ENCODE assay signal across 8 cellular contexts in genomic region chr14:104688755-104689619, GRCh38. TPM values are rescaled to one million over a fixed set of nuclear protein-coding genes. Genes with fewer than 3 reads are reported as not detected.
DNase-seq lines count a peak whose midpoint lies in the region; ATAC-seq, FAIRE-seq and TF ChIP-seq lines count a peak whose summit lies in the region.

Gene INF2 (plus strand): TSS chr14:104689618. CDS start chr14:104701366, 11,748 bp downstream.

- H3K4me3 ChIP-seq in BE2C (ENCODE audit: low read depth, low read length): peak within 1 kb of the TSS; percentile 82
- peak within 1 kb of the TSS; percentile 69 to 92 (median 87) for H3K4me3 ChIP-seq in endothelial cell of umbilical vein (replicated peaks in 1 of 3; ENCODE audit: insufficient read depth in 1 of 3, low read depth in 1 of 3, low read length in 3 of 3)
- peak within 1 kb of the TSS; percentile 91 for H3K4me3 ChIP-seq in mesendoderm (ENCODE audit: low read length)

- TF ChIP-seq CTCF in BE2C (IDR thresholded peaks at IDR 0.05; ENCODE audit: low read depth, low read length) (no peak), endothelial cell of umbilical vein (IDR thresholded peaks at IDR 0.05; ENCODE audit: extremely low read depth in 1 of 2, insufficient read depth in 1 of 2, low read depth in 1 of 2, low read length in 2 of 2) (no peak)

- dilution Hi-C loops in endothelial cell of umbilical vein (cut with MboI; ENCODE audit: extremely low pct_ligation_motif_present, low sequenced_read_pairs): no loop called here

- H2AFZ ChIP-seq in endothelial cell of umbilical vein (ENCODE audit: low read depth, low read length): peak within 1 kb of the TSS; percentile 80

- H3K9me3 ChIP-seq in BE2C (no peaks in the 10 kb centered on the region), endothelial cell of umbilical vein (replicated peaks; ENCODE audit: control insufficient read depth, insufficient read depth, low read length) (no peaks in the 10 kb centered on the region)

- BruUV-seq in endothelial cell of umbilical vein (replicated peaks; lab: Mats Ljungman, UMichigan): no TSS peak

- peak; percentile 59 for ATAC-seq in activated CD8-positive, alpha-beta T cell treated with anti-CD3 and anti-CD28 coated beads, Interleukin-2, amount 10 ng/mL, durations not matched to agents 7 days and 5 days
- ATAC-seq in GM21786 (IDR thresholded peaks at IDR 0.05; ENCODE audit: unreplicated experiment): no peak

- DNase-seq in BE2C: peak; percentile 75
- peak; percentile 79 for DNase-seq in GM19240 (ENCODE audit: insufficient read length, low spot score)
- peak; percentile 54 for DNase-seq in NCI-H2171 (lab: John Stamatoyannopoulos, UW)
- DNase-seq in activated CD8-positive, alpha-beta T cell treated with anti-CD3 and anti-CD28 coated beads, Interleukin-2, amount 10 ng/mL, durations not matched to agents 7 days and 5 days: peak; percentile 56
- DNase-seq in endothelial cell of umbilical vein (ENCODE audit: low read depth, low spot score): peak; percentile 35
- peak; percentile 65 for DNase-seq in mesendoderm
- peak in 5 of 6 experiments; percentile 34 to 50 (median 38) for DNase-seq in stimulated activated naive CD4-positive, alpha-beta T cell (lab: John Stamatoyannopoulos, UW)

- intact Hi-C loops in endothelial cell of umbilical vein (cut with micrococcal nuclease): loop anchor here (1.0 to 2.0 kb wide), 4 partner anchors 8 to 64 kb away; partner anchors contain the start of gene SIVA1

- H3K79me2 ChIP-seq in endothelial cell of umbilical vein (ENCODE audit: control insufficient read depth, insufficient read depth, low read length) (peaks cover 45% of the 10 kb centered on the region), mesendoderm (ENCODE audit: control insufficient read depth, insufficient read depth, low read length) (peaks cover 39% of the 10 kb centered on the region)

- CTCF ChIA-PET in activated CD8-positive, alpha-beta T cell treated with anti-CD3 and anti-CD28 coated beads, Interleukin-2, amount 10 ng/mL, durations not matched to agents 7 days and 5 days (lab: Charles Lee): interaction anchor here (0.7 kb wide), 1 partner anchor 24 kb away, joined by 3 read pairs; no protein-coding TSS in a partner anchor
- CTCF ChIA-PET in endothelial cell of umbilical vein (lab: Charles Lee): interaction anchor here (2.4 kb wide), 1 partner anchor 9 kb away, joined by 11 read pairs; no protein-coding TSS in a partner anchor

- peak within 1 kb of the TSS; percentile 96 for H3K23ac ChIP-seq in mesendoderm (ENCODE audit: low read length)

- peak within 1 kb of the TSS; percentile 64 for H3K4ac ChIP-seq in mesendoderm (ENCODE audit: low read depth, low read length)

- H3K27ac ChIP-seq in endothelial cell of umbilical vein (ENCODE audit: insufficient read depth, low read depth, low read length): peak within 1 kb of the TSS; percentile 50
- peak within 1 kb of the TSS; percentile 28 for H3K27ac ChIP-seq in mesendoderm (ENCODE audit: low read depth, low read length)

- no peak for FAIRE-seq in endothelial cell of umbilical vein (lab: Jason Lieb, UNC)

- H2BK120ac ChIP-seq in mesendoderm (ENCODE audit: low read depth, low read length): peak within 1 kb of the TSS; percentile 28

- H3K56ac ChIP-seq in mesendoderm (ENCODE audit: low read length): peak within 1 kb of the TSS; percentile 98

- POLR2A ChIA-PET in activated CD8-positive, alpha-beta T cell treated with anti-CD3 and anti-CD28 coated beads, Interleukin-2, amount 10 ng/mL, durations not matched to agents 7 days and 5 days (lab: Charles Lee): interaction anchor here (2.6 to 3.2 kb wide), 2 partner anchors 11 kb away, joined by 10 to 14 read pairs; no protein-coding TSS in a partner anchor
- POLR2A ChIA-PET in endothelial cell of umbilical vein (lab: Charles Lee): no interaction called here

- no peak for TF ChIP-seq POLR2A in endothelial cell of umbilical vein (IDR thresholded peaks at IDR 0.05; ENCODE audit: low read depth, low read length)

- H3K9ac ChIP-seq in endothelial cell of umbilical vein (replicated peaks; ENCODE audit: extremely low read depth, insufficient read depth, low read length) (peak within 1 kb of the TSS; percentile 89), mesendoderm (ENCODE audit: low read length) (peak within 1 kb of the TSS; percentile 83)

- H3K4me1 ChIP-seq in BE2C: peaks cover 22% of the 10 kb centered on the region
- H3K4me1 ChIP-seq in endothelial cell of umbilical vein (ENCODE audit: control insufficient read depth, extremely low read depth, insufficient read depth, low read length): peaks cover 25% of the 10 kb centered on the region
- peaks cover 11% of the 10 kb centered on the region for H3K4me1 ChIP-seq in mesendoderm (ENCODE audit: control insufficient read depth, low read depth, low read length)

- no peak within 1 kb of the TSS for H2BK15ac ChIP-seq in mesendoderm (replicated peaks; ENCODE audit: low read depth)

- H3K4me3 Mint-ChIP-seq in activated CD8-positive, alpha-beta T cell treated with anti-CD3 and anti-CD28 coated beads, Interleukin-2, amount 10 ng/mL, durations not matched to agents 7 days and 5 days: peak within 1 kb of the TSS; percentile 81

- H3K4me1 Mint-ChIP-seq in activated CD8-positive, alpha-beta T cell treated with anti-CD3 and anti-CD28 coated beads, Interleukin-2, amount 10 ng/mL, durations not matched to agents 7 days and 5 days (ENCODE audit: low read depth): peaks cover 74% of the 10 kb centered on the region

- no peak within 1 kb of the TSS for H4K5ac ChIP-seq in mesendoderm (ENCODE audit: low read length)

- H3K36me3 Mint-ChIP-seq in activated CD8-positive, alpha-beta T cell treated with anti-CD3 and anti-CD28 coated beads, Interleukin-2, amount 10 ng/mL, durations not matched to agents 7 days and 5 days (ENCODE audit: low read depth): peaks cover 13% of the 10 kb centered on the region

- H2BK5ac ChIP-seq in mesendoderm (ENCODE audit: low read length): peak within 1 kb of the TSS; percentile 23

- H3K36me3 ChIP-seq in BE2C (peaks cover 12% of the 10 kb centered on the region), endothelial cell of umbilical vein (ENCODE audit: control insufficient read depth in 2 of 2, extremely low read depth in 1 of 2, insufficient read depth in 2 of 2, low read length in 2 of 2) (no peaks in the 10 kb centered on the region), mesendoderm (ENCODE audit: control insufficient read depth, insufficient read depth, low read length) (no peaks in the 10 kb centered on the region)

- no CpG with 5 or more reads among the region's 61 CpGs for WGBS in mesendoderm (ENCODE audit: extremely low coverage, insufficient coverage, low lambda C conversion rate)

- no peaks in the 10 kb centered on the region for H4K20me1 ChIP-seq in endothelial cell of umbilical vein (replicated peaks; ENCODE audit: control insufficient read depth, extremely low read depth, insufficient read depth, low read length)

- H3K27ac Mint-ChIP-seq in activated CD8-positive, alpha-beta T cell treated with anti-CD3 and anti-CD28 coated beads, Interleukin-2, amount 10 ng/mL, durations not matched to agents 7 days and 5 days: peak within 1 kb of the TSS; percentile 61

- no peaks in the 10 kb centered on the region for H3K9me3 Mint-ChIP-seq in activated CD8-positive, alpha-beta T cell treated with anti-CD3 and anti-CD28 coated beads, Interleukin-2, amount 10 ng/mL, durations not matched to agents 7 days and 5 days (ENCODE audit: insufficient read depth)

- H4K8ac ChIP-seq in mesendoderm (ENCODE audit: low read depth, low read length): peak within 1 kb of the TSS; percentile 28

- peak within 1 kb of the TSS; percentile 85 for H3K4me2 ChIP-seq in endothelial cell of umbilical vein (ENCODE audit: insufficient read depth, low read length)
- H3K4me2 ChIP-seq in mesendoderm (ENCODE audit: low read length): peak within 1 kb of the TSS; percentile 80

- peak within 1 kb of the TSS; percentile 69 for H3K18ac ChIP-seq in mesendoderm (ENCODE audit: low read length)

- no peaks in the 10 kb centered on the region for H3K27me3 Mint-ChIP-seq in activated CD8-positive, alpha-beta T cell treated with anti-CD3 and anti-CD28 coated beads, Interleukin-2, amount 10 ng/mL, durations not matched to agents 7 days and 5 days (ENCODE audit: low read depth)

- no peaks in the 10 kb centered on the region for H3K9me1 ChIP-seq in endothelial cell of umbilical vein (replicated peaks; ENCODE audit: control insufficient read depth, extremely low read depth, insufficient read depth, low read length)

- H2AK5ac ChIP-seq in mesendoderm (ENCODE audit: low read length): peak within 1 kb of the TSS; percentile 78

- peaks cover 25% of the 10 kb centered on the region for H3K79me1 ChIP-seq in mesendoderm (ENCODE audit: low read length)

- H3K27me3 ChIP-seq in BE2C (no peaks in the 10 kb centered on the region), endothelial cell of umbilical vein (ENCODE audit: control insufficient read depth in 2 of 2, insufficient read depth in 2 of 2, low read length in 2 of 2) (no peaks in the 10 kb centered on the region), mesendoderm (ENCODE audit: insufficient read depth, low read length, poor library complexity) (no peaks in the 10 kb centered on the region)

TF ChIP-seq in endothelial cell of umbilical vein, 7 proteins besides CTCF, POLR2A, EP300 and RAD21:
- TF ChIP-seq GATA2 (IDR thresholded peaks at IDR 0.05; ENCODE audit: insufficient read depth, insufficient read length, low read depth, low read length) (no peak), EZH2 (IDR thresholded peaks at IDR 0.05; ENCODE audit: borderline replicate concordance, low read depth, low read length, severe bottlenecking) (no peak), JUN (IDR thresholded peaks at IDR 0.05; ENCODE audit: borderline replicate concordance, insufficient read depth, insufficient read length, low read depth) (no peak), POLR2AphosphoS5 (IDR thresholded peaks at IDR 0.05; ENCODE audit: insufficient read depth, low read depth, low read length) (peak; percentile 7), FOS (IDR thresholded peaks at IDR 0.05; ENCODE audit: borderline replicate concordance, insufficient read depth, low read length) (no peak)
TF ChIP-seq in endothelial cell of umbilical vein: peak in this region for 1.

RNA-seq across cellular contexts. Expression of gene INF2, which starts in this region (rescaled TPM):
- 133 TPM for polyA plus RNA-seq in BE2C (2012; ENCODE audit: insufficient read depth, insufficient read length, low read depth)
- total RNA-seq in activated CD8-positive, alpha-beta T cell treated with anti-CD3 and anti-CD28 coated beads, Interleukin-2, amount 10 ng/mL, durations not matched to agents 7 days and 5 days: 100 to 1,000 TPM; 155 to 159 TPM
- total RNA-seq in endothelial cell of umbilical vein: 117 and 124 TPM in 2 replicates
- polyA plus RNA-seq in endothelial cell of umbilical vein: 55.3 and 83.9 TPM in 2 replicates
- polyA plus RNA-seq in endothelial cell of umbilical vein (2011; cell fraction: cytosol; rRNA removed): 34.2 and 52.3 TPM in 2 replicates
- polyA plus RNA-seq in endothelial cell of umbilical vein (2011; cell fraction: nucleus; rRNA removed): 115 and 129 TPM in 2 replicates
- polyA plus RNA-seq in endothelial cell of umbilical vein (2012): 45.4 and 63.8 TPM in 2 replicates
- 36.4 and 48.2 TPM in 2 replicates for polyA minus RNA-seq in endothelial cell of umbilical vein
- 48.9 TPM for polyA minus RNA-seq in endothelial cell of umbilical vein (2011; cell fraction: cytosol; rRNA and poly(A)+ RNA removed)
- polyA minus RNA-seq in endothelial cell of umbilical vein (2011; cell fraction: nucleus; rRNA and poly(A)+ RNA removed): 36.9 and 55.9 TPM in 2 replicates
- 34.4 TPM for polyA plus RNA-seq in mesendoderm (2013, experiment 1 of 2)
- polyA plus RNA-seq in mesendoderm (2013, experiment 2 of 2): 34.6 TPM
